ENCODE assay signal across 31 cellular contexts in the genomic region with DNA sequence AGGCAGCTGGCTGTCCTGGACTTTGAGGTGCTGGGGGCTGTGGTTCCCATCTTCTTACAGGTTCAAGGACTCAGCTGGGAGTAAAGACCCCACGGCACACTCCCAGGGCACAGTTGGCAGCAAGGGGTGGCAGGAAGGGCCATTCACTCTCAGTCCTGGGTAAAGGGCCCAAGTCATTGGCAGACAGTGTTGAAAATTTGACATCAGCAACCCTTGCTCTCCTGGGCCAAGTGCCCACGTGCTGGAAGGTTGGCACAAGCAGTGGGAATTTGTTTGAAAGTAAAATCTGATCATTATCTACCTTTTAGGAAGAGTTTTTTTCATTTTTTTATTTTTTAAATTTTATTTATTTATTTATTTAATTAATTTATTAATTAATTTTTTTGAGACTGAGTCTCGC.
"Had no signal": no experiment of that assay in that cellular context is flagged by ENCODE, and none has a peak within 500 bp of the region (broad histone marks: within the 10 kb centered on the region; RNA-seq: fewer than 3 reads in every experiment).

No MANE protein-coding gene starts in this region.

- ATAC-seq: naive thymus-derived CD8-positive, alpha-beta T cell; natural killer cell treated with Interleukin-12 subunit alpha and Interleukin-12 subunit beta and Interleukin-15 and Interleukin-18, amount 100 ng/mL, for 72 hours; psoas muscle; right cardiac atrium; sciatic nerve; stimulated activated memory B cell treated with anti-CD40 and anti-IgM and Interleukin-4, amounts not matched to agents 10 μg/mL and 1 μg/mL and 100 μg/mL, for 72 hours; stimulated activated naive CD8-positive, alpha-beta T cell treated with anti-CD3 and anti-CD28 coated beads, Interleukin-15, amount 100 ng/mL, for 72 hours; stimulated activated naive CD8-positive, alpha-beta T cell treated with anti-CD3 and anti-CD28 coated beads, Interleukin-15, Interleukin-2, amounts not matched to agents 100 U/mL and 50 U/mL, for 24 hours; upper lobe of right lung had no signal

- H3K9me3 Mint-ChIP-seq: natural killer cell treated with Interleukin-12 subunit alpha and Interleukin-12 subunit beta and Interleukin-15 and Interleukin-18, amount 100 ng/mL, for 72 hours had no signal

- H3K36me3 Mint-ChIP-seq: naive thymus-derived CD8-positive, alpha-beta T cell; natural killer cell treated with Interleukin-12 subunit alpha and Interleukin-12 subunit beta and Interleukin-15 and Interleukin-18, amount 100 ng/mL, for 72 hours; stimulated activated memory B cell treated with anti-CD40 and anti-IgM and Interleukin-4, amounts not matched to agents 10 μg/mL and 1 μg/mL and 100 μg/mL, for 72 hours; type B pancreatic cell had no signal

- H3K4me3 Mint-ChIP-seq: naive thymus-derived CD8-positive, alpha-beta T cell; natural killer cell treated with Interleukin-12 subunit alpha and Interleukin-12 subunit beta and Interleukin-15 and Interleukin-18, amount 100 ng/mL, for 72 hours; nephron progenitor cell; neural crest cell; stimulated activated memory B cell treated with anti-CD40 and anti-IgM and Interleukin-4, amounts not matched to agents 10 μg/mL and 1 μg/mL and 100 μg/mL, for 72 hours; stimulated activated naive CD8-positive, alpha-beta T cell treated with anti-CD3 and anti-CD28 coated beads, Interleukin-15, amount 100 ng/mL, for 72 hours; type B pancreatic cell had no signal

- H3K4me1 Mint-ChIP-seq: naive thymus-derived CD8-positive, alpha-beta T cell; neural crest cell; stimulated activated memory B cell treated with anti-CD40 and anti-IgM and Interleukin-4, amounts not matched to agents 10 μg/mL and 1 μg/mL and 100 μg/mL, for 72 hours; stimulated activated naive CD8-positive, alpha-beta T cell treated with anti-CD3 and anti-CD28 coated beads, Interleukin-15, amount 100 ng/mL, for 72 hours had no signal

- H3K27ac Mint-ChIP-seq: naive thymus-derived CD8-positive, alpha-beta T cell; natural killer cell treated with Interleukin-12 subunit alpha and Interleukin-12 subunit beta and Interleukin-15 and Interleukin-18, amount 100 ng/mL, for 72 hours; nephron progenitor cell; progenitor cell of endocrine pancreas; stimulated activated memory B cell treated with anti-CD40 and anti-IgM and Interleukin-4, amounts not matched to agents 10 μg/mL and 1 μg/mL and 100 μg/mL, for 72 hours; stimulated activated naive CD8-positive, alpha-beta T cell treated with anti-CD3 and anti-CD28 coated beads, Interleukin-15, amount 100 ng/mL, for 72 hours; type B pancreatic cell had no signal

- H3K4me3 ChIP-seq: ovary, psoas muscle, skin epidermis, smooth muscle cell, spleen, suprapubic skin, testis, tibial artery, transverse colon, upper lobe of right lung, uterus had no signal

- H3K27me3 Mint-ChIP-seq: stimulated activated memory B cell treated with anti-CD40 and anti-IgM and Interleukin-4, amounts not matched to agents 10 μg/mL and 1 μg/mL and 100 μg/mL, for 72 hours had no signal

- DNase-seq: naive thymus-derived CD8-positive, alpha-beta T cell; nephron progenitor cell; occipital lobe; ovary; posterior cingulate gyrus; psoas muscle; right cardiac atrium; spleen; stimulated activated CD4-positive, alpha-beta T cell treated with anti-CD3 and anti-CD28 coated beads, Interleukin-12 subunit alpha, Interleukin-12 subunit beta, amount 100 ng/mL, for 4 hours; stimulated activated CD4-positive, alpha-beta T cell treated with anti-CD3 and anti-CD28 coated beads, Interleukin-1b, Interleukin-23, amount 100 ng/mL, for 48 hours; stimulated activated CD4-positive, alpha-beta T cell treated with anti-CD3 and anti-CD28 coated beads, Interleukin-4, amount 100 ng/mL, for 1 hour; stimulated activated CD4-positive, alpha-beta T cell treated with anti-CD3 and anti-CD28 coated beads, Interleukin-4, amount 100 ng/mL, for 4 hours; stimulated activated CD8-positive, alpha-beta memory T cell treated with anti-CD3 and anti-CD28 coated beads, Interleukin-4, amount 100 ng/mL, for 48 hours; stimulated activated naive CD4-positive, alpha-beta T cell; stimulated activated naive CD8-positive, alpha-beta T cell treated with anti-CD3 and anti-CD28 coated beads, Interleukin-15, amount 100 ng/mL, for 72 hours; stimulated activated naive CD8-positive, alpha-beta T cell treated with anti-CD3 and anti-CD28 coated beads, Interleukin-15, Interleukin-2, amounts not matched to agents 100 U/mL and 50 U/mL, for 24 hours; substantia nigra; testis; tibial artery; transverse colon; upper lobe of right lung; uterus had no signal
